Comparison of ENCODE assay signal across 8 cellular contexts in the genomic region with DNA sequence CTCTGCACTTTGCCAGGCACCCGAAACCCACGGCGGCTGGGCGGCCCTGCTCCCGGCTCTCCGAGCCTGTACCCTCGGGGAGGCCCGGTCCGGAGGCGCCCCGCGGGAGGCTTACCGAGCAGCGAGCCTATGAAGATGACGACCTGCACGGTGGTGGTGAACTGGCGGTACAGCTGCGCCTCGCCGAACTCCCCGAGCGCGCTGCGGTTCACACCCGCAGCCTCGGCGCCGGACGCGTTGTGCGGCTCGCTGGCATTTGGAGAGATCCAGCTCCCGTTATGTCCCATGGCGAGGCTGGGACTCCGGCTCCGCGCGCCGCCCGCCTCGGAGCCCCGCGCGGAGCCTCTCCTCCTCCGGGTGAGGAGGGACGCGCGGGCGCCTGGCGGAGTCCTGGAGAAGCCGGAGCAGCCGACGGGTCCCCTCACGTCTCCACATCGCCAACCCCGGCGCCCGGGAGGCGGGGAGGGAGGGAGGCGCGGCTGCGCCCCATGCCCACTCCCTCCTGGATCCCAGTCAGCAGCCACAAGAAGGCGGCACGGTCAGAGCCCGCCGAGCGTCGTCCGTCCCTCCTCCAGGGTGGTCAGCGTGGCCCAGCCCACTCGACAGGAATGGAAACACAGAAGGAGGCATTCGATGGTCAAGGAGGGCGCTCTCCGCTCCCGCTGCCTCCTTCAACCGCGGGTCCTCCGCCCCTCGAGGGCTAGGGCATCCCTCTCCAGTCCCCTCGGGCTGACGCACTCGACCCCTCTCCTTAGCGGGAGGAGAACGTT. TPM values are rescaled to one million over a fixed set of nuclear protein-coding genes. Genes with fewer than 3 reads are reported as not detected.
A peak's percentile ranks its signal among the peaks of the same experiment; 100 is the strongest.
DNase-seq lines count a peak whose midpoint lies in the region; ATAC-seq, FAIRE-seq and TF ChIP-seq lines count a peak whose summit lies in the region.

A gene with protein sequence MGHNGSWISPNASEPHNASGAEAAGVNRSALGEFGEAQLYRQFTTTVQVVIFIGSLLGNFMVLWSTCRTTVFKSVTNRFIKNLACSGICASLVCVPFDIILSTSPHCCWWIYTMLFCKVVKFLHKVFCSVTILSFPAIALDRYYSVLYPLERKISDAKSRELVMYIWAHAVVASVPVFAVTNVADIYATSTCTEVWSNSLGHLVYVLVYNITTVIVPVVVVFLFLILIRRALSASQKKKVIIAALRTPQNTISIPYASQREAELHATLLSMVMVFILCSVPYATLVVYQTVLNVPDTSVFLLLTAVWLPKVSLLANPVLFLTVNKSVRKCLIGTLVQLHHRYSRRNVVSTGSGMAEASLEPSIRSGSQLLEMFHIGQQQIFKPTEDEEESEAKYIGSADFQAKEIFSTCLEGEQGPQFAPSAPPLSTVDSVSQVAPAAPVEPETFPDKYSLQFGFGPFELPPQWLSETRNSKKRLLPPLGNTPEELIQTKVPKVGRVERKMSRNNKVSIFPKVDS (minus strand): TSS at position 527 of the 770 bp plus-strand sequence. CDS start 240 bp downstream, at position 287.

- FAIRE-seq in D721Med (lab: Jason Lieb, UNC) = no peak

- peaks cover 0 to 11% of the 10 kb centered on the region in 2 donors for H3K4me1 ChIP-seq in esophagus (ENCODE audit: control insufficient read depth in 2 of 2, insufficient read depth in 2 of 2, low read length in 1 of 2)
- peaks cover 0 to 8% of the 10 kb centered on the region in 2 donors for H3K4me1 ChIP-seq in thoracic aorta (ENCODE audit: control insufficient read depth in 1 of 2, low read depth in 2 of 2)

- CTCF ChIA-PET in BJ (lab: Yijun Ruan, JAX) = interaction anchor here (0.7 to 1.7 kb wide), 6 partner anchors 10 to 132 kb away, joined by 3 to 6 read pairs (median 4); a partner anchor contains a TSS

- H3K27ac ChIP-seq in esophagus (ENCODE audit: low read depth in 2 of 2, low read length in 1 of 2) = peak within 1 kb of the TSS; percentile 30 to 45
- peak within 1 kb of the TSS; percentile 92 to 93 for H3K27ac ChIP-seq in thoracic aorta

- WGBS in esophagus, 2 donors = 1 to 2% methylated on average over 77 to 84 of the region's 84 CpGs

- peak within 1 kb of the TSS; percentile 96 for H3K4me3 ChIP-seq in BJ (ENCODE audit: low read depth, low read length)
- H3K4me3 ChIP-seq in esophagus (ENCODE audit: low read depth in 1 of 2, low read length in 2 of 2) = peak within 1 kb of the TSS; percentile 66 to 68
- peak within 1 kb of the TSS; percentile 96 for H3K4me3 ChIP-seq in thoracic aorta

- H3K36me3 ChIP-seq in BJ (ENCODE audit: control insufficient read depth, insufficient read depth, low read length) (peaks cover 1% of the 10 kb centered on the region; the same call in 1 of the 2 replicates), esophagus (ENCODE audit: control insufficient read depth in 2 of 2, insufficient read depth in 2 of 2, low read length in 1 of 2) (no peaks in the 10 kb centered on the region), thoracic aorta (no peaks in the 10 kb centered on the region)

- TF ChIP-seq CTCF in BJ (IDR thresholded peaks at IDR 0.05; ENCODE audit: insufficient read depth, low read depth, low read length) (peak; percentile 29; the same call in 1 of the 2 replicates), thoracic aorta (IDR thresholded peaks at IDR 0.05) (no peak), D721Med (IDR thresholded peaks at IDR 0.05; ENCODE audit: insufficient read depth, missing control alignments) (no peak)

- POLR2A ChIA-PET in BJ (lab: Charles Lee) = interaction anchor here (0.9 kb wide), 1 partner anchor 32 kb away, joined by 7 read pairs; no protein-coding TSS in a partner anchor

- H3K9me3 ChIP-seq in esophagus (ENCODE audit: control insufficient read depth in 2 of 2, insufficient read depth in 1 of 2, low read depth in 1 of 2, low read length in 1 of 2) (no peaks in the 10 kb centered on the region), thoracic aorta (no peaks in the 10 kb centered on the region)

- DNase-seq in BJ (ENCODE audit: low read depth) (peak; percentile 54), NCI-H2171 treated with DMSO at 0.1 percent for 48 hours (lab: John Stamatoyannopoulos, UW) (peak; percentile 60), midbrain (lab: John Stamatoyannopoulos, UW) (peak; percentile 21), thoracic aorta (ENCODE audit: low spot score) (peak; percentile 25), D721Med (ENCODE audit: insufficient read length, low spot score) (no peak)
- DNase-seq in activated T-cell treated with anti-CD3 and anti-CD28 coated beads, Interleukin-2, amount 50 U/mL, for 48 hours = peak; percentile 50 to 54

- H3K27me3 ChIP-seq in BJ (ENCODE audit: control insufficient read depth, insufficient read depth, low read length) (no peaks in the 10 kb centered on the region), esophagus (ENCODE audit: control insufficient read depth in 1 of 2, insufficient read depth in 2 of 2, low read length in 2 of 2) (peaks cover 0 to 5% of the 10 kb centered on the region in 2 donors), thoracic aorta (replicated peaks; ENCODE audit: insufficient read depth) (no peaks in the 10 kb centered on the region)

- peak; percentile 4 for ATAC-seq in GM21381 (IDR thresholded peaks at IDR 0.05; ENCODE audit: unreplicated experiment)
- peak; percentile 61 for ATAC-seq in thoracic aorta (ENCODE audit: insufficient number of reproducible peaks, low FRiP score, low read depth)

RNA-seq across cellular contexts. Expression of the gene that starts here (rescaled TPM):
- polyA plus RNA-seq in BJ (2011; rRNA removed) = 241 and 319 TPM in 2 replicates
- polyA minus RNA-seq in BJ (2011; rRNA and poly(A)+ RNA removed) = 393 and 614 TPM in 2 replicates
- polyA plus RNA-seq in esophagus = under 1 TPM; 0.22 to 0.42 TPM
- 10 to 100 TPM; 43.0 to 88.0 TPM for total RNA-seq in thoracic aorta

Comparison
In these comparisons a context has a peak if more than half of its experiments do, and no peak if none do; other contexts are left out.
1. RNA of the gene that starts here (polyA plus RNA-seq): 241 to 319 TPM in BJ; 0.22 to 0.42 TPM in esophagus; every median in the first group is over 100 times any median in the second.
2. Peak in every context shown above with its lines, with median percentiles within 50 percentile points of each other: H3K4me3 ChIP-seq.